In genomic region chr14:44963775-44964380, GRCh38 we compare ENCODE assay signal across 7 cellular contexts. TPM values are rescaled to one million over a fixed set of nuclear protein-coding genes. Genes with fewer than 3 reads are reported as not detected.
DNase-seq lines count a peak whose midpoint lies in the region; ATAC-seq and TF ChIP-seq lines count a peak whose summit lies in the region.

No MANE protein-coding gene starts in this region.

- no peak overlapping the region for H2BK5ac ChIP-seq in trophoblast cell (ENCODE audit: low read depth, low read length, poor library complexity)

- TF ChIP-seq CTCF in GM06990 (IDR thresholded peaks at IDR 0.05; ENCODE audit: insufficient read depth, low read length, poor library complexity, severe bottlenecking) (no peak), esophagus squamous epithelium (IDR thresholded peaks at IDR 0.05) (no peak)

- no peak overlapping the region for H4K91ac ChIP-seq in trophoblast cell (ENCODE audit: low read depth, low read length)

- peaks cover 26% of the 10 kb centered on the region for H3K9me3 Mint-ChIP-seq in activated T-cell treated with anti-CD3 and anti-CD28 coated beads, Interleukin-2, amount 50 U/mL, for 4 hours

- H3K4ac ChIP-seq in trophoblast cell (ENCODE audit: low read depth, low read length) = peak overlapping the region; percentile 22

- no peak overlapping the region for H4K12ac ChIP-seq in trophoblast cell (ENCODE audit: low read depth, low read length)

- peaks cover 60% of the 10 kb centered on the region for H3K4me1 Mint-ChIP-seq in activated T-cell treated with anti-CD3 and anti-CD28 coated beads, Interleukin-2, amount 50 U/mL, for 4 hours (ENCODE audit: low read depth)

- intact Hi-C loops in esophagus squamous epithelium (cut with DNase I) = loop anchor here (5.0 kb wide), 1 partner anchor 173 kb away; the partner anchor contains the start of gene FANCM

- no peaks in the 10 kb centered on the region for H3K27me3 ChIP-seq in GM06990 (replicated peaks; ENCODE audit: control insufficient read depth, insufficient read depth, low read length)
- no peaks in the 10 kb centered on the region for H3K27me3 ChIP-seq in esophagus squamous epithelium
- H3K27me3 ChIP-seq in trophoblast cell (ENCODE audit: insufficient read depth, low read length) = no peaks in the 10 kb centered on the region

- H3K4me1 ChIP-seq in esophagus squamous epithelium (peaks cover 0 to 85% (median 50%) of the 10 kb centered on the region in 3 donors), trophoblast cell (ENCODE audit: control insufficient read depth in 1 of 2, insufficient read depth in 2 of 2, low read length in 2 of 2) (peaks cover 10 to 14% of the 10 kb centered on the region in 2 experiments)

- H2BK120ac ChIP-seq in trophoblast cell (ENCODE audit: insufficient read depth, low read length, poor library complexity) = no peak overlapping the region

- no peak overlapping the region for H2AK5ac ChIP-seq in trophoblast cell (ENCODE audit: low read length)

- TF ChIP-seq POLR2A in esophagus squamous epithelium (IDR thresholded peaks at IDR 0.05) = no peak

- peak overlapping the region; percentile 78 for H3K4me2 ChIP-seq in trophoblast cell (ENCODE audit: low read length)

- peaks cover 4% of the 10 kb centered on the region for H3K79me1 ChIP-seq in trophoblast cell (ENCODE audit: low read length)

- H3K18ac ChIP-seq in trophoblast cell (ENCODE audit: low read length) = no peak overlapping the region

- no peak overlapping the region for H3K4me3 Mint-ChIP-seq in activated T-cell treated with anti-CD3 and anti-CD28 coated beads, Interleukin-2, amount 50 U/mL, for 4 hours

- H3K9me3 ChIP-seq in esophagus squamous epithelium (no peaks in the 10 kb centered on the region), trophoblast cell (ENCODE audit: insufficient read depth, low read depth, low read length) (no peaks in the 10 kb centered on the region)

- no peak overlapping the region for H3K14ac ChIP-seq in trophoblast cell (ENCODE audit: low read length)

- no peaks in the 10 kb centered on the region for H3K27me3 Mint-ChIP-seq in activated T-cell treated with anti-CD3 and anti-CD28 coated beads, Interleukin-2, amount 50 U/mL, for 4 hours (ENCODE audit: low read depth)

- no peak overlapping the region for H3K9ac ChIP-seq in trophoblast cell (ENCODE audit: low read length)

- H2AFZ ChIP-seq in trophoblast cell (ENCODE audit: insufficient read depth, low read length, poor library complexity) = no peak overlapping the region

- H3K4me3 ChIP-seq in GM06990 (replicated peaks; ENCODE audit: low read depth, low read length) = peak overlapping the region; percentile 75
- H3K4me3 ChIP-seq in esophagus squamous epithelium = peak overlapping the region; percentile 65 to 94 (median 84)
- H3K4me3 ChIP-seq in trophoblast cell (ENCODE audit: low read depth, low read length) = no peak overlapping the region

- H4K8ac ChIP-seq in trophoblast cell (ENCODE audit: low read depth, low read length) = no peak overlapping the region

- no peak overlapping the region for H3K23ac ChIP-seq in trophoblast cell (ENCODE audit: low read length)

- peak overlapping the region in 1 of 4 donors; percentile 95 for H3K27ac ChIP-seq in esophagus squamous epithelium
- H3K27ac ChIP-seq in trophoblast cell (ENCODE audit: low read depth, low read length) = no peak overlapping the region

- H3K79me2 ChIP-seq in trophoblast cell (ENCODE audit: control insufficient read depth, insufficient read depth, low read length, poor library complexity) = peaks cover 3% of the 10 kb centered on the region

- H3K36me3 Mint-ChIP-seq in activated T-cell treated with anti-CD3 and anti-CD28 coated beads, Interleukin-2, amount 50 U/mL, for 4 hours (ENCODE audit: insufficient read depth) = peaks cover 22% of the 10 kb centered on the region

- H3K36me3 ChIP-seq in GM06990 (ENCODE audit: control insufficient read depth, insufficient read depth, low read length) (no peaks in the 10 kb centered on the region), esophagus squamous epithelium (peaks cover 0 to 7% (median 0%) of the 10 kb centered on the region in 3 donors), trophoblast cell (ENCODE audit: control insufficient read depth in 1 of 2, insufficient read depth in 2 of 2, low read length in 2 of 2) (no peaks in the 10 kb centered on the region)

- 14 to 17% methylated on average over 5 to 7 of the region's 7 CpGs for WGBS in esophagus squamous epithelium, 2 donors
- no CpG with 5 or more reads among the region's 7 CpGs for WGBS in trophoblast cell (ENCODE audit: extremely low coverage, insufficient coverage, insufficient read length)

- ATAC-seq in HG03196 (IDR thresholded peaks at IDR 0.05; ENCODE audit: unreplicated experiment) = no peak
- no peak for ATAC-seq in GM18873 (IDR thresholded peaks at IDR 0.05; ENCODE audit: low FRiP score, unreplicated experiment)
- ATAC-seq in activated T-cell treated with anti-CD3 and anti-CD28 coated beads, Interleukin-2, amount 50 U/mL, for 4 hours = no peak

- H2BK12ac ChIP-seq in trophoblast cell (ENCODE audit: low read length) = no peak overlapping the region

- no peak for DNase-seq in GM06990 (ENCODE audit: extremely low read depth, insufficient read length)
- DNase-seq in NCI-H524 treated with DMSO at 0.1 percent for 48 hours (lab: John Stamatoyannopoulos, UW) = peak; percentile 37
- DNase-seq in esophagus squamous epithelium (lab: John Stamatoyannopoulos, UW) = no peak
- no peak for DNase-seq in trophoblast cell
- no peak for DNase-seq in activated T-cell treated with anti-CD3 and anti-CD28 coated beads, Interleukin-2, amount 50 U/mL, for 4 hours

RNA-seq across cellular contexts. Expression of gene TOGARAM1, which starts 1.9 kb away (rescaled TPM):
- 10 to 100 TPM in 1 of 4 donors, 1 to 10 TPM in 3; 5.8 to 23.7 (median 8.9) TPM for total RNA-seq in esophagus squamous epithelium
- polyA plus RNA-seq in trophoblast cell (2013) = 4.7 and 5.2 TPM in 2 replicates
- 1 to 10 TPM; 4.8 to 6.8 (median 6.3) TPM for total RNA-seq in activated T-cell treated with anti-CD3 and anti-CD28 coated beads, Interleukin-2, amount 50 U/mL, for 4 hours

RNA-seq across cellular contexts. Expression of gene KLHL28, which starts 2.1 kb away (rescaled TPM):
- total RNA-seq in esophagus squamous epithelium = 10 to 100 TPM in 1 of 4 donors, 1 to 10 TPM in 3; 7.2 to 10.3 (median 8.4) TPM
- 6.4 and 6.6 TPM in 2 replicates for polyA plus RNA-seq in trophoblast cell (2013)
- total RNA-seq in activated T-cell treated with anti-CD3 and anti-CD28 coated beads, Interleukin-2, amount 50 U/mL, for 4 hours = 10 to 100 TPM; 11.5 to 14.4 (median 11.8) TPM
